Comparison of ENCODE assay signal across 9 cellular contexts in genomic region chr5:138028262-138028976, GRCh38. TPM values are rescaled to one million over a fixed set of nuclear protein-coding genes. Genes with fewer than 3 reads are reported as not detected.
DNase-seq lines count a peak whose midpoint lies in the region; ATAC-seq and TF ChIP-seq lines count a peak whose summit lies in the region.
"Not testable (repeated sequence)": the region's sequence is repeated elsewhere in the genome, so short reads cannot be mapped to it uniquely, and the experiment has no call there.
"Had no signal": no experiment of that assay in that cellular context is flagged by ENCODE, and none has a peak within 500 bp of the region (broad histone marks: within the 10 kb centered on the region; RNA-seq: fewer than 3 reads in every experiment).

No MANE protein-coding gene starts in this region.

- intact Hi-C loops in OCI-LY7 (cut with micrococcal nuclease; ENCODE audit: unreplicated experiment); dendritic cell treated with granulocyte-macrophage colony-stimulating factor and Interleukin-4, amounts not matched to agents 40 ng/mL and 50 ng/mL, for 4 days (cut with micrococcal nuclease): not testable (repeated sequence)
- intact Hi-C loops in activated B cell treated with CpG ODN at 0.5 μM for 24 hours (cut with micrococcal nuclease): loop anchor here (1.0 to 2.0 kb wide), 3 partner anchors 32 to 274 kb away; partner anchors contain the start of genes HNRNPA0 and PKD2L2

- POLR2A ChIA-PET in OCI-LY7 (lab: Charles Lee) (interaction anchor here (2.7 kb wide), 1 partner anchor 139 kb away, joined by 8 read pairs; the partner anchor contains the start of gene PKD2L2), activated B cell treated with CpG ODN at 0.5 μM for 24 hours (lab: Charles Lee) (interaction anchor here (0.5 to 2.3 kb wide), 9 partner anchors 9 to 515 kb away, joined by 3 to 7 read pairs (median 5); partner anchors contain the start of genes ETF1, HNRNPA0 and PKD2L2)

- H3K4me1 ChIP-seq in DOHH2 (ENCODE audit: control insufficient read depth, low read length): peaks cover 61% of the 10 kb centered on the region
- peaks cover 40% of the 10 kb centered on the region for H3K4me1 ChIP-seq in OCI-LY7 (ENCODE audit: insufficient read depth, low read length, poor library complexity, severe bottlenecking)

- H3F3A ChIP-seq in DOHH2 (ENCODE audit: control insufficient read depth, insufficient read depth): not testable (repeated sequence)

- H3K36me3 Mint-ChIP-seq in activated B cell treated with CpG ODN at 0.5 μM for 24 hours (ENCODE audit: low read depth): peaks cover 23% of the 10 kb centered on the region
- peaks cover 36% of the 10 kb centered on the region for H3K36me3 Mint-ChIP-seq in dendritic cell treated with granulocyte-macrophage colony-stimulating factor and Interleukin-4, amounts not matched to agents 40 ng/mL and 50 ng/mL, for 4 days (ENCODE audit: low read depth)
- H3K36me3 Mint-ChIP-seq in progenitor cell of endocrine pancreas (ENCODE audit: insufficient read depth): not testable (repeated sequence)

- TF ChIP-seq CTCF in DOHH2 (IDR thresholded peaks at IDR 0.05; ENCODE audit: low read depth, low read length, poor library complexity, severe bottlenecking); GM13977 (IDR thresholded peaks at IDR 0.05; ENCODE audit: extremely low read depth, insufficient read depth, missing control alignments); OCI-LY7 (conservative IDR thresholded peaks at IDR 0.05; ENCODE audit: low read length); activated B cell treated with CpG ODN at 0.5 μM for 24 hours (IDR thresholded peaks at IDR 0.05); progenitor cell of endocrine pancreas (IDR thresholded peaks at IDR 0.05; ENCODE audit: unreplicated experiment): not testable (repeated sequence)

- peaks cover 45% of the 10 kb centered on the region for H4K20me1 ChIP-seq in DOHH2 (ENCODE audit: control insufficient read depth, insufficient read depth, low read depth, low read length)
- H4K20me1 ChIP-seq in OCI-LY7 (ENCODE audit: insufficient read depth, low read length): peaks cover 37% of the 10 kb centered on the region

- not testable (repeated sequence) for H3K9me3 Mint-ChIP-seq in activated B cell treated with CpG ODN at 0.5 μM for 24 hours; dendritic cell treated with granulocyte-macrophage colony-stimulating factor and Interleukin-4, amounts not matched to agents 40 ng/mL and 50 ng/mL, for 4 days; progenitor cell of endocrine pancreas (ENCODE audit: low read depth)

- not testable (repeated sequence) for BruUV-seq in OCI-LY7 (replicated peaks; lab: Mats Ljungman, UMichigan)

- H3K9me2 ChIP-seq in DOHH2 (replicated peaks; ENCODE audit: control insufficient read depth, low read length); OCI-LY7 (ENCODE audit: insufficient read depth, low read length): not testable (repeated sequence)

- CTCF ChIA-PET in OCI-LY7 (lab: Charles Lee; ENCODE audit: unreplicated experiment): not testable (repeated sequence)
- CTCF ChIA-PET in activated B cell treated with CpG ODN at 0.5 μM for 24 hours (lab: Charles Lee): interaction anchor here (1.0 to 2.5 kb wide), 5 partner anchors 7 to 249 kb away, joined by 3 to 14 read pairs (median 5); no protein-coding TSS in a partner anchor

- not testable (repeated sequence) for H2AFZ ChIP-seq in OCI-LY7 (ENCODE audit: low read length)

- H3K27ac Mint-ChIP-seq in activated B cell treated with CpG ODN at 0.5 μM for 24 hours (peak overlapping the region; percentile 93), progenitor cell of endocrine pancreas (peak overlapping the region; percentile 71)
- peak overlapping the region; percentile 52 for H3K27ac Mint-ChIP-seq in dendritic cell treated with granulocyte-macrophage colony-stimulating factor and Interleukin-4, amounts not matched to agents 40 ng/mL and 50 ng/mL, for 4 days

- H3K4me3 Mint-ChIP-seq in activated B cell treated with CpG ODN at 0.5 μM for 24 hours: peak overlapping the region; percentile 75
- H3K4me3 Mint-ChIP-seq in dendritic cell treated with granulocyte-macrophage colony-stimulating factor and Interleukin-4, amounts not matched to agents 40 ng/mL and 50 ng/mL, for 4 days; progenitor cell of endocrine pancreas (ENCODE audit: low read depth): not testable (repeated sequence)

- H3K4me2 ChIP-seq in DOHH2 (ENCODE audit: low read length) (peak overlapping the region; percentile 81), OCI-LY7 (ENCODE audit: low read length) (peak overlapping the region; percentile 95; the same call in 1 of the 2 replicates)

- H3K27me3 Mint-ChIP-seq in activated B cell treated with CpG ODN at 0.5 μM for 24 hours; dendritic cell treated with granulocyte-macrophage colony-stimulating factor and Interleukin-4, amounts not matched to agents 40 ng/mL and 50 ng/mL, for 4 days; progenitor cell of endocrine pancreas: not testable (repeated sequence)

- ATAC-seq in activated B cell treated with CpG ODN at 0.5 μM for 24 hours (ENCODE audit: low read depth): peak; percentile 35

- H3K27me3 ChIP-seq in DOHH2 (ENCODE audit: control insufficient read depth, low read length): not testable (repeated sequence)

- H3K4me1 Mint-ChIP-seq in activated B cell treated with CpG ODN at 0.5 μM for 24 hours: peaks cover 87% of the 10 kb centered on the region
- peaks cover 72% of the 10 kb centered on the region for H3K4me1 Mint-ChIP-seq in dendritic cell treated with granulocyte-macrophage colony-stimulating factor and Interleukin-4, amounts not matched to agents 40 ng/mL and 50 ng/mL, for 4 days (ENCODE audit: low read depth)
- peaks cover 21% of the 10 kb centered on the region for H3K4me1 Mint-ChIP-seq in progenitor cell of endocrine pancreas (ENCODE audit: low read depth)

- H3K36me3 ChIP-seq in DOHH2 (ENCODE audit: control insufficient read depth, low read length) (peaks cover 58% of the 10 kb centered on the region), OCI-LY7 (ENCODE audit: insufficient read depth, low read length) (peaks cover 54% of the 10 kb centered on the region)

- peak overlapping the region; percentile 94 for H3K4me3 ChIP-seq in DOHH2 (ENCODE audit: low read length)
- H3K4me3 ChIP-seq in OCI-LY7 (ENCODE audit: low read depth, low read length, poor library complexity, severe bottlenecking): not testable (repeated sequence)

- in situ Hi-C loops in GM13977 (cut with MboI; ENCODE audit: low pct_unique_long_range_greater_than_20kb, low sequenced_read_pairs, unreplicated experiment): not testable (repeated sequence)

- H3K79me2 ChIP-seq in DOHH2 (ENCODE audit: control insufficient read depth, low read length): peaks cover 92% of the 10 kb centered on the region
- peaks cover 91% of the 10 kb centered on the region for H3K79me2 ChIP-seq in OCI-LY7 (ENCODE audit: insufficient read depth, low read depth, low read length)

- H3K27ac ChIP-seq in DOHH2 (ENCODE audit: low read depth, low read length): peak overlapping the region; percentile 32
- not testable (repeated sequence) for H3K27ac ChIP-seq in OCI-LY7 (ENCODE audit: low read depth, low read length, poor library complexity, severe bottlenecking)

- H3K9me3 ChIP-seq in DOHH2 (ENCODE audit: control insufficient read depth, insufficient read depth, low read length): not testable (repeated sequence)
- peaks cover 22% of the 10 kb centered on the region for H3K9me3 ChIP-seq in OCI-LY7 (ENCODE audit: low read length)

- DNase-seq in GM13977 (ENCODE audit: low spot score) (peak; percentile 20), Kasumi-1 (lab: John Stamatoyannopoulos, UW) (peak; percentile 8 to 33), OCI-LY7 (ENCODE audit: low spot score) (peak; percentile 10), activated B cell treated with CpG ODN at 0.5 μM for 24 hours (peak; percentile 18)
- DNase-seq in progenitor cell of endocrine pancreas (ENCODE audit: low spot score, unreplicated experiment): not testable (repeated sequence)

RNA-seq across cellular contexts. Expression of gene FAM13B, which starts 4.5 kb away (rescaled TPM):
- 9.8 and 21.5 TPM in 2 replicates for total RNA-seq in OCI-LY7 (2014; rRNA removed; shearing (Covaris generic))
- 29.8 and 35.7 TPM in 2 replicates for total RNA-seq in OCI-LY7 (2022)
- 76.6 and 84.1 TPM in 2 replicates for total RNA-seq in activated B cell treated with CpG ODN at 0.5 μM for 24 hours
- total RNA-seq in progenitor cell of endocrine pancreas: 59.8 and 62.1 TPM in 2 replicates

RNA-seq across cellular contexts. Expression of gene WNT8A, which starts 55.4 kb away (rescaled TPM):
- not detected in 2 replicates for total RNA-seq in OCI-LY7 (2014; rRNA removed; shearing (Covaris generic))
- not detected in 2 replicates for total RNA-seq in OCI-LY7 (2022)
- not detected in 2 replicates for total RNA-seq in activated B cell treated with CpG ODN at 0.5 μM for 24 hours
- not detected in 2 replicates for total RNA-seq in progenitor cell of endocrine pancreas
- total RNA-seq: NCI-H460, SK-MEL-5 had no signal
